15 cellular contexts compared by ENCODE assay signal in the genomic region with DNA sequence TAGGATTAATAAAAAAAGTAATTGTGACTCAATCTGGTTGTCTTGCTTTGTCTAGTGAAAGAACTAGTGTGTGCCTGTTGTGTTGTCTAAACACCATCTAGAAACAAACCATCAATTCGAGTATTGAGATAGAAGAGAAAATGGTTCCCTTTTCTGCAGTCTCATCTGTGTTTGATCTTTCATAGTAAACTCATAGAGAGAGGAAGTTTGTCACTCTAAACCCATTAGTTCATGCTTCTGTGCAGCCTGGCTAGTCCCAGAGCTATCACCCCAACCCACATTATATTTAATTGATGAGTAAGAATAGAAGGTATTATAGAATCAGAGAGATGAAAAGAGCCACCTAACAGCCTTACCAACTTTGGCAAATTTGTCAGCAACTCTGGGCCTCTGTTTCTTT.
"Had no signal": no experiment of that assay in that cellular context is flagged by ENCODE, and none has a peak within 500 bp of the region (broad histone marks: within the 10 kb centered on the region; RNA-seq: fewer than 3 reads in every experiment).

No MANE protein-coding gene starts in this region.

- H3K4me1 ChIP-seq: foreskin keratinocyte, left lung, lower lobe of right lung, suprapubic skin, thyroid gland, uterus had no signal

- DNase-seq: dermis blood vessel endothelial cell; foreskin keratinocyte; immature natural killer cell; left lung; lower lobe of right lung; natural killer cell; posterior cingulate gyrus; right cardiac atrium; small intestine; stimulated activated CD4-positive, alpha-beta T cell treated with anti-CD3 and anti-CD28 coated beads, Interleukin-12 subunit alpha, Interleukin-12 subunit beta, amount 100 ng/mL, for 4 hours; stimulated activated naive CD4-positive, alpha-beta T cell treated with Interleukin-2 at 50 U/mL for 16 hours; thyroid gland; uterus had no signal

- H3K27me3 ChIP-seq: foreskin keratinocyte, left lung, suprapubic skin, thyroid gland, uterus had no signal

- FAIRE-seq: keratinocyte, small intestine had no signal

- H3K4me3 ChIP-seq: left lung, lower lobe of right lung, suprapubic skin, thyroid gland, uterus had no signal

- H3K27ac ChIP-seq: foreskin keratinocyte, left lung, lower lobe of right lung, thyroid gland, uterus had no signal

- H3K36me3 ChIP-seq: left lung, lower lobe of right lung, suprapubic skin, thyroid gland, uterus had no signal

- H3K9me3 ChIP-seq: left lung, lower lobe of right lung, suprapubic skin, thyroid gland, uterus had no signal
